24 cellular contexts compared by ENCODE assay signal in genomic region chr7:128162666-128163065, GRCh38.
"Had no signal": no experiment of that assay in that cellular context is flagged by ENCODE, and none has a peak within 500 bp of the region (broad histone marks: within the 10 kb centered on the region; RNA-seq: fewer than 3 reads in every experiment).

No MANE protein-coding gene starts in this region.

- H2AFZ ChIP-seq: parathyroid adenoma had no signal

- H3K27ac Mint-ChIP-seq: endodermal cell; nephron; stimulated activated memory B cell treated with anti-CD40 and anti-IgM and Interleukin-4, amounts not matched to agents 10 μg/mL and 1 μg/mL and 100 μg/mL, for 72 hours; stimulated activated naive CD8-positive, alpha-beta T cell treated with anti-CD3 and anti-CD28 coated beads, Interleukin-15, amount 100 ng/mL, for 72 hours had no signal

- H3K27me3 ChIP-seq: testis had no signal

- DNase-seq: colonic mucosa; dermis blood vessel endothelial cell; effector CD4-positive, alpha-beta T cell; endodermal cell; gastrocnemius medialis; glutamatergic neuron; left ventricle myocardium superior; mesenchymal stem cell; naive B cell; occipital lobe; psoas muscle; retina; spleen; stimulated activated CD4-positive, alpha-beta T cell treated with anti-CD3 and anti-CD28 coated beads, Interleukin-15, amount 100 ng/mL, for 24 hours; stimulated activated CD4-positive, alpha-beta T cell treated with anti-CD3 and anti-CD28 coated beads, Interleukin-1b, Interleukin-23, amount 100 ng/mL, for 48 hours; stimulated activated CD4-positive, alpha-beta T cell treated with anti-CD3 and anti-CD28 coated beads, Interleukin-4, amount 100 ng/mL, for 24 hours; stimulated activated naive CD8-positive, alpha-beta T cell treated with anti-CD3 and anti-CD28 coated beads, Interleukin-15, amount 100 ng/mL, for 72 hours; testis had no signal

- H3K4me1 Mint-ChIP-seq: nephron had no signal

- H3K9me3 Mint-ChIP-seq: endodermal cell; stimulated activated memory B cell treated with anti-CD40 and anti-IgM and Interleukin-4, amounts not matched to agents 10 μg/mL and 1 μg/mL and 100 μg/mL, for 72 hours; stimulated activated naive CD8-positive, alpha-beta T cell treated with anti-CD3 and anti-CD28 coated beads, Interleukin-15, amount 100 ng/mL, for 72 hours had no signal

- ATAC-seq: gastrocnemius medialis; left ventricle myocardium superior; psoas muscle; sciatic nerve; stimulated activated memory B cell treated with anti-CD40 and anti-IgM and Interleukin-4, amounts not matched to agents 10 μg/mL and 1 μg/mL and 100 μg/mL, for 72 hours; stimulated activated naive CD8-positive, alpha-beta T cell treated with anti-CD3 and anti-CD28 coated beads, Interleukin-15, amount 100 ng/mL, for 72 hours had no signal

- FAIRE-seq: keratinocyte had no signal

- H3K4me3 Mint-ChIP-seq: endodermal cell; naive B cell; nephron; stimulated activated memory B cell treated with anti-CD40 and anti-IgM and Interleukin-4, amounts not matched to agents 10 μg/mL and 1 μg/mL and 100 μg/mL, for 72 hours; stimulated activated naive CD8-positive, alpha-beta T cell treated with anti-CD3 and anti-CD28 coated beads, Interleukin-15, amount 100 ng/mL, for 72 hours had no signal

- H3K9me3 ChIP-seq: colonic mucosa, gastrocnemius medialis, psoas muscle, spleen, testis, tibial nerve had no signal

- H3K27ac ChIP-seq: colonic mucosa, gastrocnemius medialis, parathyroid adenoma, psoas muscle, spleen, testis, tibial nerve had no signal

- H3K9ac ChIP-seq: parathyroid adenoma had no signal

- H3K79me2 ChIP-seq: parathyroid adenoma had no signal
